37 cellular contexts compared by ENCODE assay signal in genomic region chrX:153321381-153322105, GRCh38. TPM values are rescaled to one million over a fixed set of nuclear protein-coding genes. Genes with fewer than 3 reads are reported as not detected.
DNase-seq lines count a peak whose midpoint lies in the region; ATAC-seq and TF ChIP-seq lines count a peak whose summit lies in the region.
"Had no signal": no experiment of that assay in that cellular context is flagged by ENCODE, and none has a peak within 500 bp of the region (broad histone marks: within the 10 kb centered on the region; RNA-seq: fewer than 3 reads in every experiment).

TSS of gene PNMA6F (minus strand) at chrX:153321767. CDS start at chrX:153320674, 1,093 bp downstream.

- H3K4me1 ChIP-seq in Panc1 (ENCODE audit: control insufficient read depth, insufficient read depth, low read length) = no peaks in the 10 kb centered on the region
- H3K4me1 ChIP-seq: breast epithelium, lower lobe of right lung, SJCRH30 had no signal

- ATAC-seq in Panc1 = 0 out of 2 replicates have a peak, but pooled peaks have one; percentile 31
- no peak for ATAC-seq in HG02763 (IDR thresholded peaks at IDR 0.05; ENCODE audit: unreplicated experiment)
- no peak for ATAC-seq in HG02885 (IDR thresholded peaks at IDR 0.05; ENCODE audit: poor library complexity, unreplicated experiment)
- ATAC-seq: activated CD8-positive, alpha-beta T cell treated with anti-CD3 and anti-CD28 coated beads, Interleukin-2, amount 10 ng/mL, durations not matched to agents 7 days and 5 days; HepG2; lower lobe of right lung; naive thymus-derived CD8-positive, alpha-beta T cell; right cardiac atrium; stimulated activated naive CD8-positive, alpha-beta T cell treated with anti-CD3 and anti-CD28 coated beads, Interleukin-15, Interleukin-2, amounts not matched to agents 100 U/mL and 50 U/mL, for 24 hours had no signal

- H3K4me1 Mint-ChIP-seq in nephron progenitor cell = peaks cover 5% of the 10 kb centered on the region

- CTCF ChIA-PET in Panc1 (lab: Charles Lee) = no interaction called here

- TF ChIP-seq CTCF in Panc1 (IDR thresholded peaks at IDR 0.05) (no peak), nephron progenitor cell (IDR thresholded peaks at IDR 0.05) (no peak)

- H3K27ac ChIP-seq in Panc1 (ENCODE audit: low read length) = no peak within 1 kb of the TSS
- H3K27ac ChIP-seq: 22Rv1, breast epithelium, HL-60, lower lobe of right lung, SJCRH30 had no signal

- no TSS peak for BruUV-seq in Panc1 (replicated peaks; lab: Mats Ljungman, UMichigan)

- DNase-seq in DMS 273 (lab: John Stamatoyannopoulos, UW; ENCODE audit: unreplicated experiment) (peak; percentile 37), DMS 273 treated with DMSO at 0.1 percent for 48 hours (lab: John Stamatoyannopoulos, UW) (no peak), Panc1 (ENCODE audit: low read depth, low spot score) (no peak), nephron progenitor cell (no peak)
- no peak for DNase-seq in activated effector memory CD4-positive, alpha-beta T cell treated with Interleukin-2 at 50 U/mL for 16 hours
- DNase-seq: activated CD4-positive, alpha-beta T cell treated with anti-CD3 and anti-CD28 coated beads for 4 hours; activated CD8-positive, alpha-beta T cell treated with anti-CD3 and anti-CD28 coated beads, Interleukin-2, amount 10 ng/mL, durations not matched to agents 7 days and 5 days; C1 segment of cervical spinal cord; DMS53; effector CD4-positive, alpha-beta T cell; GOT3; Karpas-422; kidney glomerular epithelial cell; lower lobe of right lung; naive thymus-derived CD8-positive, alpha-beta T cell; NCI-H1417; NCI-H2029; NCI-H345; right cardiac atrium; SJCRH30; stimulated activated naive CD8-positive, alpha-beta T cell treated with anti-CD3 and anti-CD28 coated beads, Interleukin-15, Interleukin-2, amounts not matched to agents 100 U/mL and 50 U/mL, for 24 hours; T-helper 9 cell had no signal

- in situ Hi-C loops in Panc1 (cut with HindIII; ENCODE audit: low pct_unique_long_range_greater_than_20kb, low sequenced_read_pairs) = no loop called here

- H3K9me3 ChIP-seq in Panc1 (ENCODE audit: control insufficient read depth, insufficient read depth, low read depth, low read length) = no peaks in the 10 kb centered on the region
- H3K9me3 ChIP-seq: lower lobe of right lung, SJCRH30 had no signal

- H3K36me3 Mint-ChIP-seq in nephron progenitor cell (ENCODE audit: low read depth) = no peaks in the 10 kb centered on the region
- H3K36me3 Mint-ChIP-seq: activated naive CD4-positive, alpha-beta T cell treated with anti-CD3 and anti-CD28 coated beads, Interleukin-2, amount 50 U/mL, for 24 hours; naive thymus-derived CD8-positive, alpha-beta T cell had no signal

- no peak within 1 kb of the TSS for H3K27ac Mint-ChIP-seq in nephron progenitor cell
- H3K27ac Mint-ChIP-seq: activated CD8-positive, alpha-beta T cell treated with anti-CD3 and anti-CD28 coated beads, Interleukin-2, amount 10 ng/mL, durations not matched to agents 7 days and 5 days; activated naive CD4-positive, alpha-beta T cell treated with anti-CD3 and anti-CD28 coated beads, Interleukin-2, amount 50 U/mL, for 24 hours; activated T-helper 2 cell treated with anti-CD3 and anti-CD28 coated beads, Interferon-gamma antibody, Interleukin-2, Interleukin-4, amounts not matched to agents 10 μg/mL and 5 μg/mL and 100 μg/mL, durations not matched to agents 14 hours and 24 hours and 36 hours had no signal

- intact Hi-C loops in Panc1 (cut with micrococcal nuclease; ENCODE audit: unreplicated experiment) = no loop called here

- H3K4me3 ChIP-seq in Panc1 (ENCODE audit: low read depth in 2 of 2, low read length in 2 of 2) (no peak within 1 kb of the TSS), iPS-11a (ENCODE audit: low read depth, low read length) (peak within 1 kb of the TSS; percentile 13)
- H3K4me3 ChIP-seq: breast epithelium, lower lobe of right lung, SJCRH30, smooth muscle cell had no signal

- H3K4me3 Mint-ChIP-seq in nephron progenitor cell = peak within 1 kb of the TSS; percentile 74
- H3K4me3 Mint-ChIP-seq: activated CD8-positive, alpha-beta T cell treated with anti-CD3 and anti-CD28 coated beads, Interleukin-2, amount 10 ng/mL, durations not matched to agents 7 days and 5 days; activated naive CD4-positive, alpha-beta T cell treated with anti-CD3 and anti-CD28 coated beads, Interleukin-2, amount 50 U/mL, for 24 hours; naive thymus-derived CD8-positive, alpha-beta T cell had no signal

- no peaks in the 10 kb centered on the region for H3K36me3 ChIP-seq in Panc1 (ENCODE audit: control insufficient read depth, insufficient read depth, low read length)
- H3K36me3 ChIP-seq: breast epithelium, lower lobe of right lung, SJCRH30 had no signal

- peaks cover 51% of the 10 kb centered on the region for H3K27me3 Mint-ChIP-seq in nephron progenitor cell (ENCODE audit: low read depth, poor library complexity)
- H3K27me3 Mint-ChIP-seq: activated naive CD4-positive, alpha-beta T cell treated with anti-CD3 and anti-CD28 coated beads, Interleukin-2, amount 50 U/mL, for 24 hours had no signal

- H3K9me3 Mint-ChIP-seq in nephron progenitor cell = peaks cover 67% of the 10 kb centered on the region
- H3K9me3 Mint-ChIP-seq: activated naive CD4-positive, alpha-beta T cell treated with anti-CD3 and anti-CD28 coated beads, Interleukin-2, amount 50 U/mL, for 24 hours; activated T-helper 2 cell treated with anti-CD3 and anti-CD28 coated beads, Interferon-gamma antibody, Interleukin-2, Interleukin-4, amounts not matched to agents 10 μg/mL and 5 μg/mL and 100 μg/mL, durations not matched to agents 14 hours and 24 hours and 36 hours had no signal

- H3K27me3 ChIP-seq in Panc1 (ENCODE audit: control insufficient read depth, insufficient read depth, low read length) = no peaks in the 10 kb centered on the region; the same call in none of the 2 replicates
- H3K27me3 ChIP-seq: SJCRH30 had no signal

- POLR2A ChIA-PET in Panc1 (lab: Charles Lee) = no interaction called here

RNA-seq across cellular contexts. Expression of gene PNMA6F, which starts in this region (rescaled TPM):
- not detected for total RNA-seq in Panc1 (2021; ENCODE audit: unreplicated experiment)
- polyA plus RNA-seq in Panc1 (2012; ENCODE audit: insufficient read length) = not detected
- total RNA-seq: activated CD8-positive, alpha-beta T cell treated with anti-CD3 and anti-CD28 coated beads, Interleukin-2, amount 10 ng/mL, durations not matched to agents 7 days and 5 days; activated T-helper 2 cell treated with anti-CD3 and anti-CD28 coated beads, Interferon-gamma antibody, Interleukin-2, Interleukin-4, amounts not matched to agents 10 μg/mL and 5 μg/mL and 100 μg/mL, durations not matched to agents 14 hours and 24 hours and 36 hours; breast epithelium; epithelial cell of proximal tubule; glomerular endothelial cell; HepG2; lower lobe of right lung; mononuclear cell; naive thymus-derived CD8-positive, alpha-beta T cell; right cardiac atrium; RPMI7951; SJCRH30; smooth muscle cell; urinary bladder had no signal
- polyA plus RNA-seq: HepG2; naive thymus-derived CD8-positive, alpha-beta T cell; right cardiac atrium; smooth muscle cell; urinary bladder had no signal

Comparison
In these comparisons a context has a peak if more than half of its experiments do, and no peak if none do; other contexts are left out.
1. Peak in ATAC-seq in Panc1; RNA of the gene not detected or under 1 TPM.